23 cellular contexts compared by ENCODE assay signal in the genomic region with DNA sequence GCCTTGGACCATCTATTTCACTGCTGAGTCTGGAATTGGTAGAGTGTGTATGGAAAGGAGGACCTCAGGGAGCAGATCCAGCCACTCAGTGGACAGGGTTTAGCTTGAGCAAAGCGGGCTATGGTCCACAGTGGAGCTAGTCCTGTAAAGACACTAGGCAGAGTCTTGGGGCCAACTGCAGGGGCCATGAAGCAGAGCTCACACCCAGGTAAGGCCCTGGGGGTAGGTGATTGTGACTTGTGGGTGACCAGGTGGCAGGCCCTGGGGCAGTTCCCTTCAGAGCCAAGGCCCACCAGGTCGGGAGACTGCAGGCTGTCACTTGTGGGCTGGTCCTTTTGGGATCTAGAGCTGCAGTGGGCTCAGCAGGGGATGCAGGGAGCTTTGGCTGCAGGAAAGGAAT.
"Had no signal": no experiment of that assay in that cellular context is flagged by ENCODE, and none has a peak within 500 bp of the region (broad histone marks: within the 10 kb centered on the region; RNA-seq: fewer than 3 reads in every experiment).

No MANE protein-coding gene starts in this region.

- FAIRE-seq: HepG2, RCC 7860 had no signal

- H3K4me3 ChIP-seq: MG63, SJSA1, SK-N-MC had no signal

- ATAC-seq: HepG2 had no signal

- H3K36me3 ChIP-seq: MG63, SJSA1 had no signal

- DNase-seq: IMR-90, Karpas-422, KG1, MG63, NCI-H1092, NCI-H1105 treated with DMSO at 0.1 percent for 48 hours, NCI-H1417 treated with DMSO at 0.1 percent for 48 hours, NCI-H146, NCI-H1694 treated with DMSO at 0.1 percent for 48 hours, NCI-H1930, NCI-H2081, NCI-H2107, NCI-H2227 treated with DMSO at 0.1 percent for 48 hours, NCI-H524, NCI-H526 treated with DMSO at 0.1 percent for 48 hours, NCI-H748 treated with DMSO at 0.1 percent for 48 hours, Right ventricle myocardium superior, RPMI8226, SIG-M5 had no signal

- H3K27me3 ChIP-seq: SJSA1 had no signal

- H3K27ac ChIP-seq: SJSA1, SK-N-MC had no signal

- H3K9me3 ChIP-seq: SJSA1 had no signal
